Comparison of ENCODE assay signal across 1 cellular context in genomic region chr4:74109116-74109791, GRCh38.
A peak's percentile ranks its signal among the peaks of the same experiment; 100 is the strongest.
TF ChIP-seq lines count a peak whose summit lies in the region.

No MANE protein-coding gene starts in this region.

TF ChIP-seq in GM23338, 12 proteins besides CTCF, POLR2A, EP300 and RAD21 (continued from another document):
- peak; percentile 65 for TF ChIP-seq ZNF462 (CRISPR knock-in tag; IDR thresholded peaks at IDR 0.05)
- no peak for TF ChIP-seq JUNB (IDR thresholded peaks at IDR 0.05; ENCODE audit: unreplicated experiment)
- TF ChIP-seq ETS1 (IDR thresholded peaks at IDR 0.05): no peak
- TF ChIP-seq ZNF331 (CRISPR knock-in tag; IDR thresholded peaks at IDR 0.05; ENCODE audit: low read depth): no peak
- TF ChIP-seq REST (IDR thresholded peaks at IDR 0.05; ENCODE audit: unreplicated experiment): no peak
- no peak for TF ChIP-seq NANOG (IDR thresholded peaks at IDR 0.05; ENCODE audit: borderline replicate concordance)
